ENCODE assay signal across 8 cellular contexts in genomic region chr13:24159921-24160324, GRCh38. TPM values are rescaled to one million over a fixed set of nuclear protein-coding genes. Genes with fewer than 3 reads are reported as not detected.
DNase-seq lines count a peak whose midpoint lies in the region.

No MANE protein-coding gene starts in this region.

- peaks cover 19% of the 10 kb centered on the region for H3K4me1 Mint-ChIP-seq in activated CD4-positive, alpha-beta T cell treated with anti-CD3 and anti-CD28 coated beads, Interleukin-2, amount 10 ng/mL, durations not matched to agents 24 days and 14 days
- H3K4me1 Mint-ChIP-seq in activated T-helper 1 cell treated with anti-CD3 and anti-CD28 coated beads, Interleukin-12 subunit alpha, Interleukin-12 subunit beta, Interleukin-2, Interleukin-4 antibody, amounts not matched to agents 30 ng/mL and 10 ng/mL and 1 ng/mL, durations not matched to agents 14 hours and 24 hours and 36 hours (ENCODE audit: low read depth): peaks cover 26% of the 10 kb centered on the region

- peaks cover 27% of the 10 kb centered on the region for H3K27me3 Mint-ChIP-seq in activated CD4-positive, alpha-beta T cell treated with anti-CD3 and anti-CD28 coated beads, Interleukin-2, amount 10 ng/mL, durations not matched to agents 24 days and 14 days
- peaks cover 7% of the 10 kb centered on the region for H3K27me3 Mint-ChIP-seq in activated T-helper 1 cell treated with anti-CD3 and anti-CD28 coated beads, Interleukin-12 subunit alpha, Interleukin-12 subunit beta, Interleukin-2, Interleukin-4 antibody, amounts not matched to agents 30 ng/mL and 10 ng/mL and 1 ng/mL, durations not matched to agents 14 hours and 24 hours and 36 hours (ENCODE audit: insufficient read depth)

- peaks cover 1% of the 10 kb centered on the region for H3K36me3 Mint-ChIP-seq in activated CD4-positive, alpha-beta T cell treated with anti-CD3 and anti-CD28 coated beads, Interleukin-2, amount 10 ng/mL, durations not matched to agents 24 days and 14 days (ENCODE audit: low read depth)
- H3K36me3 Mint-ChIP-seq in activated T-helper 1 cell treated with anti-CD3 and anti-CD28 coated beads, Interleukin-12 subunit alpha, Interleukin-12 subunit beta, Interleukin-2, Interleukin-4 antibody, amounts not matched to agents 30 ng/mL and 10 ng/mL and 1 ng/mL, durations not matched to agents 14 hours and 24 hours and 36 hours (ENCODE audit: low read depth): peaks cover 10% of the 10 kb centered on the region

- peak overlapping the region; percentile 95 for H3K4me3 Mint-ChIP-seq in activated CD4-positive, alpha-beta T cell treated with anti-CD3 and anti-CD28 coated beads, Interleukin-2, amount 10 ng/mL, durations not matched to agents 24 days and 14 days
- H3K4me3 Mint-ChIP-seq in activated T-helper 1 cell treated with anti-CD3 and anti-CD28 coated beads, Interleukin-12 subunit alpha, Interleukin-12 subunit beta, Interleukin-2, Interleukin-4 antibody, amounts not matched to agents 30 ng/mL and 10 ng/mL and 1 ng/mL, durations not matched to agents 14 hours and 24 hours and 36 hours: peak overlapping the region; percentile 92

- no peaks in the 10 kb centered on the region for H3K9me3 Mint-ChIP-seq in activated CD4-positive, alpha-beta T cell treated with anti-CD3 and anti-CD28 coated beads, Interleukin-2, amount 10 ng/mL, durations not matched to agents 24 days and 14 days
- no peaks in the 10 kb centered on the region for H3K9me3 Mint-ChIP-seq in activated T-helper 1 cell treated with anti-CD3 and anti-CD28 coated beads, Interleukin-12 subunit alpha, Interleukin-12 subunit beta, Interleukin-2, Interleukin-4 antibody, amounts not matched to agents 30 ng/mL and 10 ng/mL and 1 ng/mL, durations not matched to agents 14 hours and 24 hours and 36 hours

- H3K27ac Mint-ChIP-seq in activated CD4-positive, alpha-beta T cell treated with anti-CD3 and anti-CD28 coated beads, Interleukin-2, amount 10 ng/mL, durations not matched to agents 24 days and 14 days: no peak overlapping the region
- no peak overlapping the region for H3K27ac Mint-ChIP-seq in activated T-helper 1 cell treated with anti-CD3 and anti-CD28 coated beads, Interleukin-12 subunit alpha, Interleukin-12 subunit beta, Interleukin-2, Interleukin-4 antibody, amounts not matched to agents 30 ng/mL and 10 ng/mL and 1 ng/mL, durations not matched to agents 14 hours and 24 hours and 36 hours

- no peak for DNase-seq in activated CD4-positive, alpha-beta T cell treated with anti-CD3 and anti-CD28 coated beads, Interleukin-2, amount 10 ng/mL, durations not matched to agents 24 days and 14 days
- DNase-seq in activated CD4-positive, alpha-beta T cell treated with anti-CD3 and anti-CD28 coated beads, Interleukin-2, amount 50 U/mL, for 4 hours: no peak
- DNase-seq in activated T-helper 1 cell treated with anti-CD3 and anti-CD28 coated beads, Interleukin-12 subunit alpha, Interleukin-12 subunit beta, Interleukin-2, Interleukin-4 antibody, amounts not matched to agents 30 ng/mL and 10 ng/mL and 1 ng/mL, durations not matched to agents 14 hours and 24 hours and 36 hours (ENCODE audit: low spot score): no peak
- DNase-seq in islet precursor cell (peak; percentile 73), superior temporal gyrus (ENCODE audit: extremely low spot score) (peak; percentile 41), germinal center (ENCODE audit: low spot score) (no peak), HK-2 (ENCODE audit: unreplicated experiment) (no peak), Kasumi-1 (lab: John Stamatoyannopoulos, UW) (no peak)

- intact Hi-C loops in activated CD4-positive, alpha-beta T cell treated with anti-CD3 and anti-CD28 coated beads, Interleukin-2, amount 10 ng/mL, durations not matched to agents 24 days and 14 days (cut with micrococcal nuclease): loop anchor here (1.0 to 5.0 kb wide), 5 partner anchors 47 to 783 kb away; no protein-coding TSS in a partner anchor
- intact Hi-C loops in activated T-helper 1 cell treated with anti-CD3 and anti-CD28 coated beads, Interleukin-12 subunit alpha, Interleukin-12 subunit beta, Interleukin-2, Interleukin-4 antibody, amounts not matched to agents 30 ng/mL and 10 ng/mL and 1 ng/mL, durations not matched to agents 14 hours and 24 hours and 36 hours (cut with micrococcal nuclease): loop anchor here (1.0 to 10.0 kb wide), 13 partner anchors 8 to 785 kb away; partner anchors contain the start of genes MIPEP and PARP4

RNA-seq across cellular contexts. Expression of gene SPATA13, which starts 0.6 kb away (rescaled TPM):
- total RNA-seq in activated CD4-positive, alpha-beta T cell treated with anti-CD3 and anti-CD28 coated beads, Interleukin-2, amount 10 ng/mL, durations not matched to agents 24 days and 14 days: 41.9 and 43.6 TPM in 2 replicates
- total RNA-seq in activated T-helper 1 cell treated with anti-CD3 and anti-CD28 coated beads, Interleukin-12 subunit alpha, Interleukin-12 subunit beta, Interleukin-2, Interleukin-4 antibody, amounts not matched to agents 30 ng/mL and 10 ng/mL and 1 ng/mL, durations not matched to agents 14 hours and 24 hours and 36 hours: 56.2 and 56.3 TPM in 2 replicates

Comparison
In these comparisons a context has a peak if more than half of its experiments do, and no peak if none do; other contexts are left out.
1. DNase-seq: peak in islet precursor cell (single experiment) and superior temporal gyrus (single experiment); none in activated CD4-positive, alpha-beta T cell treated with anti-CD3 and anti-CD28 coated beads, Interleukin-2, amount 10 ng/mL, durations not matched to agents 24 days and 14 days (single experiment), activated CD4-positive, alpha-beta T cell treated with anti-CD3 and anti-CD28 coated beads, Interleukin-2, amount 50 U/mL, for 4 hours (0 of 2), activated T-helper 1 cell treated with anti-CD3 and anti-CD28 coated beads, Interleukin-12 subunit alpha, Interleukin-12 subunit beta, Interleukin-2, Interleukin-4 antibody, amounts not matched to agents 30 ng/mL and 10 ng/mL and 1 ng/mL, durations not matched to agents 14 hours and 24 hours and 36 hours (single experiment), germinal center (single experiment), HK-2 (single experiment) and Kasumi-1 (0 of 2).